1 cellular context compared by ENCODE assay signal in the genomic region with DNA sequence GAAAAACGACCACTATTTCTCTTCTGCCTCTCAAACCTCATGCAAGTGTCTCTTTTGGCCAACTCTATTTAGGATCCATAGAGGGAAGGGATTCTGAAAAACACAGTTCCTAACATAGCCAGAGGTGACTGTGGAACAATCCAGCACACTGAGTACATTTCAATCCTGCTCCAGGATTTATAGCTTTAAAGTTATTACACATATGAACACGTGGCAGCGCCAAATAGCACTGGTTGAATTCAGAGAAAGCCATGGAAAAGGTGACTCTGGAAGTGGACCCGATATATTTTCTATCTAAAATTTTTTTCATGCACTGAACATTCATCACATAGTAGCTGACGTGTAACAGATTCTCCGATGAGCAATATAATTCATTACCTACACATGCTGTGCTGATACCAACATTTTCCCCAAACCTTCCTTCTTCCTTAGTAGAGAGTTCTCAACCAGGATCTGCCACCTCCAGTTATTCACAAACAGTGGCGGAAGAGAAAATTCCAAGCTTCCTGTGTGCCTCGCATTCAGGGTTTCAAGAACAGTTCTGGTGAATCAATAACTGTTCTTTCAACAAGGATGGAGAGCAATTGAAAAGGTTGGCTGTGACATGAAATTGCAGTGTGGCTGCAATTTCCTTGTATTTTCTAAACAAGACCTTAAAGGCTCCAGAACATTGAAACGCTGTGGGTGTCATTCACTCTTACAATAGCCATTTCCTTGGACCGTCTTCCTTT.
TF ChIP-seq lines count a peak whose summit lies in the region.

No MANE protein-coding gene starts in this region.

TF ChIP-seq in K562, 482 proteins besides CTCF, POLR2A, EP300 and RAD21 (continued from another document):
- TF ChIP-seq, protein P1, sequence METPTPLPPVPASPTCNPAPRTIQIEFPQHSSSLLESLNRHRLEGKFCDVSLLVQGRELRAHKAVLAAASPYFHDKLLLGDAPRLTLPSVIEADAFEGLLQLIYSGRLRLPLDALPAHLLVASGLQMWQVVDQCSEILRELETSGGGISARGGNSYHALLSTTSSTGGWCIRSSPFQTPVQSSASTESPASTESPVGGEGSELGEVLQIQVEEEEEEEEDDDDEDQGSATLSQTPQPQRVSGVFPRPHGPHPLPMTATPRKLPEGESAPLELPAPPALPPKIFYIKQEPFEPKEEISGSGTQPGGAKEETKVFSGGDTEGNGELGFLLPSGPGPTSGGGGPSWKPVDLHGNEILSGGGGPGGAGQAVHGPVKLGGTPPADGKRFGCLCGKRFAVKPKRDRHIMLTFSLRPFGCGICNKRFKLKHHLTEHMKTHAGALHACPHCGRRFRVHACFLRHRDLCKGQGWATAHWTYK (CRISPR knock-in tag; IDR thresholded peaks at IDR 0.05) = no peak
- TF ChIP-seq SLC30A9 (CRISPR knock-in tag; IDR thresholded peaks at IDR 0.05) = no peak
